10 cellular contexts compared by ENCODE assay signal in the genomic region with DNA sequence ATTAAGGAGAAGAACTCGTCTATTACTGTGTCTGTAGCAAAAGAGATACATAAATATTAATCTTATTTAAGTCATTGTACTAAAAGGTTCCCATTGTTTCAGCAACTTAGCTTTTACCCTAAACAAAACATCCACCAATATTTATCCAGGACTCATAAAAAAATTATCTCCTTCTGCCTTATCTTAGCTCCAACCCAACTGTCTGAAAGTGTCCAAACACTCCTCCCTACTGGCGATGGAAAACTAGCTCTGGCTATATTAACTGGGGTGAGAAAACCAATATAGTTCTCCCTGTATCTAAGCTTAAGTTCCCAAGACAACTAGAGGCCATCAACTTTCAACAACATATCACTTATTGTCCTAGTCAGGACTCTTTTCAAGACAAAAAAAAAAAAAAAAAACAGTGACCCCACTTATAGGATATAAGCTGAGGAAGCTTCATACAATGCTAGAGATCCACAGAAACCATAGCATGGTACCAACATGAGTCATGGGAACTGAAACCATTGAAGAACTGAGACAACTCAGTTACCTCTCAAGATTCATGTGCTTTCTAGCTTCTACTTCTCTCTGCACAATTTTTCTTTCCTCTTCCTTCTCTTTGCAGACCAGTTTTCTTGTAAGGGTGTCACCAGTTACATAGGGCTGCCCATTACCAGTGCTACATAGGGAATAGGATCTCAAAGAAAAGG.
DNase-seq lines count a peak whose midpoint lies in the region; ATAC-seq, FAIRE-seq and TF ChIP-seq lines count a peak whose summit lies in the region.
"Had no signal": no experiment of that assay in that cellular context is flagged by ENCODE, and none has a peak within 500 bp of the region (broad histone marks: within the 10 kb centered on the region; RNA-seq: fewer than 3 reads in every experiment).

No MANE protein-coding gene starts in this region.

- intact Hi-C loops in PC-3 (cut with micrococcal nuclease) = no loop called here

- H3K4me1 ChIP-seq in PC-3 (ENCODE audit: insufficient read depth, low read length) = peaks cover 53% of the 10 kb centered on the region

- TF ChIP-seq CTCF in PC-3 (conservative IDR thresholded peaks at IDR 0.05; ENCODE audit: low read depth, low read length) = no peak

- H3K4me2 ChIP-seq in PC-3 (ENCODE audit: low read length) = no peak overlapping the region

- H3K79me2 ChIP-seq in PC-3 (ENCODE audit: low read length) = no peaks in the 10 kb centered on the region

- CTCF ChIA-PET in PC-3 (lab: Charles Lee) = interaction anchor here (0.6 kb wide), 2 partner anchors 13 to 34 kb away, joined by 3 read pairs; no protein-coding TSS in a partner anchor

- no peak overlapping the region for H3K9ac ChIP-seq in PC-3 (ENCODE audit: low read length)

- H3K27me3 ChIP-seq in PC-3 (ENCODE audit: low read length) (no peaks in the 10 kb centered on the region), MG63 (no peaks in the 10 kb centered on the region)

- H3K27ac ChIP-seq in PC-3 (ENCODE audit: low read length) = no peak overlapping the region

- POLR2A ChIA-PET in PC-3 (lab: Charles Lee; ENCODE audit: unreplicated experiment) = interaction anchor here (1.6 kb wide), 1 partner anchor 150 kb away, joined by 14 read pairs; the partner anchor contains the start of gene RASA1

- H4K20me1 ChIP-seq in PC-3 (ENCODE audit: low read length) = no peaks in the 10 kb centered on the region

- BruUV-seq in PC-3 (replicated peaks; lab: Mats Ljungman, UMichigan) = no TSS peak

- peak overlapping the region; percentile 21 for H2AFZ ChIP-seq in PC-3 (ENCODE audit: low read length)

- H3K9me2 ChIP-seq in PC-3 (replicated peaks; ENCODE audit: low read length) = no peaks in the 10 kb centered on the region

- no peaks in the 10 kb centered on the region for H3K36me3 ChIP-seq in PC-3 (ENCODE audit: low read depth, low read length)
- no peaks in the 10 kb centered on the region for H3K36me3 ChIP-seq in MG63

- ATAC-seq in HG02973 (IDR thresholded peaks at IDR 0.05; ENCODE audit: unreplicated experiment) (peak; percentile 88), PC-3 (no peak)
- ATAC-seq: naive thymus-derived CD4-positive, alpha-beta T cell had no signal

- FAIRE-seq in GM19239 (lab: Jason Lieb, UNC) = peak; percentile 93

- DNase-seq in ELR (ENCODE audit: low read depth) = peak; percentile 63
- DNase-seq in GM19239 (ENCODE audit: insufficient read length, low spot score) = peak; percentile 24
- DNase-seq in PC-3 = peak; percentile 26
- no peak for DNase-seq in NCI-H1092 treated with DMSO at 0.1 percent for 48 hours (lab: John Stamatoyannopoulos, UW)
- no peak for DNase-seq in NCI-H1417 (lab: John Stamatoyannopoulos, UW)
- no peak for DNase-seq in epidermal melanocyte (ENCODE audit: insufficient read length, low spot score)
- no peak for DNase-seq in MG63
- DNase-seq: effector CD4-positive, alpha-beta T cell; naive thymus-derived CD4-positive, alpha-beta T cell had no signal

- H3K4me3 ChIP-seq in PC-3 (ENCODE audit: low read length) (no peak overlapping the region), MG63 (no peak overlapping the region)

- H3K9me3 ChIP-seq in PC-3 (ENCODE audit: low read length) = no peaks in the 10 kb centered on the region
- H3K9me3 ChIP-seq in MG63 = no peaks in the 10 kb centered on the region

- H3F3A ChIP-seq in PC-3 (ENCODE audit: low read length, unreplicated experiment) = peaks cover 12% of the 10 kb centered on the region

Comparison
In these comparisons a context has a peak if more than half of its experiments do, and no peak if none do; other contexts are left out.
1. DNase-seq: peak in ELR (single experiment), GM19239 (single experiment) and PC-3 (single experiment); none in NCI-H1092 treated with DMSO at 0.1 percent for 48 hours (single experiment), NCI-H1417 (0 of 3), epidermal melanocyte (single experiment) and MG63 (single experiment).